In the genomic region with DNA sequence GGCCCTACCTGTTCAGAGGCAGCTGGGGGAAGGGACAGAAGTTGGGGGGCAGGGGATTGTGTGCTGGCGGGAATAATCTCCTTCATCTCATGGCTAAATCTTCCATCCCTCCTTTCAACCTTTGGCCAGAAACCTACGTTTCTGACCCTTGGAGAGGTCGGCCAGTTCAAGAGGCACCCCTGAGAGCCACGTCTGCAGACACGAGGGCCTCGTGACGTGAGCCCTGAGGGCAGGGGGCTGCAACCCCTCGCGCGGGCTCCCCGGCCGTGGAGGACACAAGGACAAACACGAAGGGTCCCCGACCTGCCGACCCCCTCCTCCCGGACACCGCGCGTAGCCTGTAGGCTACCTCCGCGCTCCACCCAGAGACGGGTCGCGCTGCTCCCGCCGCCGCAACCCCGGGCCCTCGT, we compare ENCODE assay signal across 9 cellular contexts. TPM values are rescaled to one million over a fixed set of nuclear protein-coding genes. Genes with fewer than 3 reads are reported as not detected.
A peak's percentile ranks its signal among the peaks of the same experiment; 100 is the strongest.
DNase-seq lines count a peak whose midpoint lies in the region; ATAC-seq and TF ChIP-seq lines count a peak whose summit lies in the region.
"Had no signal": no experiment of that assay in that cellular context is flagged by ENCODE, and none has a peak within 500 bp of the region (broad histone marks: within the 10 kb centered on the region; RNA-seq: fewer than 3 reads in every experiment).

No MANE protein-coding gene starts in this region.

- peaks cover 66% of the 10 kb centered on the region for H3K4me1 ChIP-seq in body of pancreas
- peaks cover 29 to 54% (median 37%) of the 10 kb centered on the region in 4 donors for H3K4me1 ChIP-seq in upper lobe of left lung

- 1 to 6% methylated on average over 2 to 29 of the region's 29 CpGs for WGBS in body of pancreas, 2 donors
- 1 to 2% methylated on average over 18 to 23 of the region's 29 CpGs for WGBS in lower leg skin, 2 donors
- WGBS in upper lobe of left lung, 2 donors, result 1 to 2% methylated on average over 10 to 17 of the region's 29 CpGs

- peak; percentile 66 for DNase-seq in NCI-H2227 (lab: John Stamatoyannopoulos, UW; ENCODE audit: unreplicated experiment)
- no peak for DNase-seq in NCI-H2227 treated with DMSO at 0.1 percent for 48 hours (lab: John Stamatoyannopoulos, UW)
- peak; percentile 63 for DNase-seq in HT-29 (ENCODE audit: low spot score)
- no peak for DNase-seq in body of pancreas
- peak in 1 of 2 donors; percentile 85 for DNase-seq in lower leg skin (ENCODE audit: low spot score in 2 of 2)
- DNase-seq in upper lobe of left lung, result no peak
- DNase-seq in DMS 273 treated with DMSO at 0.1 percent for 48 hours (lab: John Stamatoyannopoulos, UW), result no peak
- no peak for DNase-seq in DMS153 (lab: John Stamatoyannopoulos, UW)

- TF ChIP-seq POLR2A in body of pancreas (IDR thresholded peaks at IDR 0.05) (no peak), lower leg skin (IDR thresholded peaks at IDR 0.05) (no peak), upper lobe of left lung (IDR thresholded peaks at IDR 0.05) (no peak)

- peak overlapping the region; percentile 96 to 99 (median 96) for H3K27ac ChIP-seq in body of pancreas
- H3K27ac ChIP-seq in upper lobe of left lung, result peak overlapping the region; percentile 90 to 98 (median 94)

- H3K9me3 ChIP-seq in body of pancreas, result no peaks in the 10 kb centered on the region
- H3K9me3 ChIP-seq in upper lobe of left lung, result no peaks in the 10 kb centered on the region

- H3K4me3 ChIP-seq in body of pancreas (peak overlapping the region; percentile 87 to 91), lower leg skin (ENCODE audit: low read depth, poor library complexity, severe bottlenecking) (peak overlapping the region; percentile 58), upper lobe of left lung (peak overlapping the region; percentile 56 to 93 (median 80))

- peak; percentile 5 for ATAC-seq in body of pancreas
- peak in 1 of 2 donors; percentile 34 for ATAC-seq in upper lobe of left lung (ENCODE audit: low FRiP score in 2 of 2)

- intact Hi-C loops in body of pancreas (cut with DNase I), result no loop called here
- intact Hi-C loops in lower leg skin (cut with DNase I; ENCODE audit: low total_unique reads), result no loop called here

- TF ChIP-seq EP300 in upper lobe of left lung (IDR thresholded peaks at IDR 0.05), result no peak

- TF ChIP-seq CTCF in body of pancreas (IDR thresholded peaks at IDR 0.05) (no peak), lower leg skin (IDR thresholded peaks at IDR 0.05) (no peak), upper lobe of left lung (IDR thresholded peaks at IDR 0.05) (no peak)

- H3K36me3 ChIP-seq in body of pancreas (replicated peaks in 1 of 2; ENCODE audit: insufficient read depth in 1 of 2, low read depth in 2 of 2) (peaks cover 0 to 2% of the 10 kb centered on the region in 2 donors), upper lobe of left lung (peaks cover 4 to 28% (median 13%) of the 10 kb centered on the region in 4 donors)

- H3K27me3 ChIP-seq in body of pancreas (no peaks in the 10 kb centered on the region), upper lobe of left lung (no peaks in the 10 kb centered on the region)

RNA-seq across cellular contexts. Expression of a gene that starts 0.9 kb away (rescaled TPM):
- total RNA-seq in HT-29 (2014; rRNA removed; shearing (Covaris generic)), result 5,822 and 6,132 TPM in 2 replicates
- 1,000 to 10,000 TPM in 1 of 2 donors, 100 to 1,000 TPM in 1; 577 to 1,133 TPM for total RNA-seq in body of pancreas
- 1,000 to 10,000 TPM; 1,758 to 2,840 (median 2,497) TPM for total RNA-seq in lower leg skin
- 1,000 to 10,000 TPM in 1 of 6 donors, 100 to 1,000 TPM in 5; 291 to 1,408 (median 829) TPM for total RNA-seq in upper lobe of left lung

RNA-seq across cellular contexts. Expression of a gene that starts 5.3 kb away (rescaled TPM):
- total RNA-seq in HT-29 (2014; rRNA removed; shearing (Covaris generic)), result 8.3 and 10.4 TPM in 2 replicates
- total RNA-seq in body of pancreas, result 10 to 100 TPM in 1 of 2 donors, 1 to 10 TPM in 1; 7.3 to 15.2 TPM
- 10 to 100 TPM in 2 of 4 donors, 1 to 10 TPM in 2; 4.7 to 12.0 (median 8.5) TPM for total RNA-seq in lower leg skin
- total RNA-seq in upper lobe of left lung, result 1 to 10 TPM; 1.8 to 9.4 (median 3.7) TPM

RNA-seq across cellular contexts. Expression of a gene that starts 9.3 kb away (rescaled TPM):
- total RNA-seq in HT-29 (2014; rRNA removed; shearing (Covaris generic)), result 0.58 and 0.99 TPM in 2 replicates
- not detected for total RNA-seq in body of pancreas
- 10 to 100 TPM; 30.4 to 62.7 (median 42.7) TPM for total RNA-seq in lower leg skin
- 1 to 10 TPM in 2 of 6 donors, under 1 TPM in 1, not detected in 3; 0.27 to 5.2 (median 2.0) TPM for total RNA-seq in upper lobe of left lung
- total RNA-seq: Daoy had no signal

RNA-seq across cellular contexts. Expression of a gene that starts 22.3 kb away (rescaled TPM):
- total RNA-seq in HT-29 (2014; rRNA removed; shearing (Covaris generic)), result 26.6 and 33.1 TPM in 2 replicates
- total RNA-seq in body of pancreas, result 10 to 100 TPM in 1 of 2 donors, 1 to 10 TPM in 1; 4.9 to 11.5 TPM
- total RNA-seq in lower leg skin, result 10 to 100 TPM; 16.9 to 28.6 (median 23.4) TPM
- 10 to 100 TPM in 4 of 6 donors, 1 to 10 TPM in 2; 7.4 to 31.0 (median 13.1) TPM for total RNA-seq in upper lobe of left lung

RNA-seq across cellular contexts. Expression of a gene that starts 23.6 kb away (rescaled TPM):
- total RNA-seq in HT-29 (2014; rRNA removed; shearing (Covaris generic)), result 2.0 and 6.0 TPM in 2 replicates
- total RNA-seq in body of pancreas (1 to 10 TPM; 4.6 to 4.7 TPM), lower leg skin (1 to 10 TPM; 1.4 to 3.1 (median 1.5) TPM), upper lobe of left lung (10 to 100 TPM in 1 of 6 donors, 1 to 10 TPM in 5; 1.5 to 15.7 (median 4.0) TPM)

Comparison
In these comparisons a context has a peak if more than half of its experiments do, and no peak if none do; other contexts are left out.
1. DNase-seq: peak in NCI-H2227 (single experiment) and HT-29 (single experiment); none in NCI-H2227 treated with DMSO at 0.1 percent for 48 hours (single experiment), body of pancreas (0 of 4), upper lobe of left lung (0 of 2), DMS 273 treated with DMSO at 0.1 percent for 48 hours (single experiment) and DMS153 (single experiment).
2. RNA of a gene that starts 9.3 kb away (total RNA-seq): 30.4 to 62.7 TPM in lower leg skin; 0.58 to 0.99 TPM in HT-29, 0.27 to 5.2 TPM in upper lobe of left lung and not detected in body of pancreas; every median in the first group is over 4 times any median in the second.
3. Peak in every context shown above with its lines, with median percentiles within 50 percentile points of each other: H3K4me3 ChIP-seq.